ENCODE assay signal across 30 cellular contexts in the genomic region with DNA sequence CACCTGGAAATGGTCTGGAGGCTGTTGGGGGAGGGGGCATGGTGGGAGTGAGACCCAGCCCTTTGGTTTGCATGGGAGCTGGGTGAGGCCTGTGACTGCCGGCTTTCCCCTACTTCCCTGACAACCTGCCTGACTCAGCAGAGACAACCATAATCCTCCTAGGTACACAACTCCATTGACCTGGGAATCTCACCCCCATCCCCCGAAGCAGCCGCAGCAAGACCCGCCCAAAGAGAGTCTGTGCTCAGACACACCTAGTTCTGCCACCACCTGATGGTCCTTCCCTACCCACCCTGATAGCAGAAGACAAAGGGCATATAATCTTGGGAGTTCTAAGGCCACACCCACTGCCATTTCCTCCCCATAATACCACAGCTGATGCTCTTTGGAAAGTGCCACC.
"Had no signal": no experiment of that assay in that cellular context is flagged by ENCODE, and none has a peak within 500 bp of the region (broad histone marks: within the 10 kb centered on the region; RNA-seq: fewer than 3 reads in every experiment).

No MANE protein-coding gene starts in this region.

- H3K4me1 ChIP-seq: ascending aorta, breast epithelium, esophagus muscularis mucosa, foreskin keratinocyte, gastrocnemius medialis, heart left ventricle had no signal

- H3K27ac ChIP-seq: ascending aorta, breast epithelium, cardiac muscle cell, esophagus muscularis mucosa, foreskin keratinocyte, gastrocnemius medialis, heart left ventricle had no signal

- H3K4me3 ChIP-seq: ascending aorta, breast epithelium, cardiac muscle cell, esophagus muscularis mucosa, gastrocnemius medialis, heart left ventricle had no signal

- H3K36me3 ChIP-seq: ascending aorta, breast epithelium, cardiac muscle cell, esophagus muscularis mucosa, gastrocnemius medialis, heart left ventricle had no signal

- DNase-seq: activated CD4-positive, alpha-beta memory T cell treated with anti-CD3 and anti-CD28 coated beads for 36 hours; activated CD4-positive, alpha-beta T cell treated with anti-CD3 and anti-CD28 coated beads for 36 hours; activated CD4-positive, alpha-beta T cell treated with anti-CD3 and anti-CD28 coated beads, Interleukin-2, amount 10 ng/mL, durations not matched to agents 24 days and 14 days; activated CD4-positive, CD25-positive, alpha-beta regulatory T cell; activated CD4-positive, CD25-positive, alpha-beta regulatory T cell treated with anti-CD3 and anti-CD28 coated beads, Interleukin-2, amount 50 U/mL, for 72 hours; activated CD8-positive, alpha-beta memory T cell treated with anti-CD3 and anti-CD28 coated beads, Interleukin-2, amount 10 ng/mL, durations not matched to agents 7 days and 5 days; activated CD8-positive, alpha-beta memory T cell treated with anti-CD3 and anti-CD28 coated beads, Interleukin-2, amount 50 U/mL, for 4 hours; activated CD8-positive, alpha-beta T cell treated with anti-CD3 and anti-CD28 coated beads, Interleukin-2, amount 10 ng/mL, durations not matched to agents 7 days and 5 days; activated gamma-delta T cell; activated naive CD4-positive, alpha-beta T cell; activated naive CD4-positive, alpha-beta T cell treated with anti-CD3 and anti-CD28 coated beads, Interleukin-2, amount 10 ng/mL, durations not matched to agents 7 days and 5 days; activated naive CD8-positive, alpha-beta T cell treated with anti-CD3 and anti-CD28 coated beads, Interleukin-2, amount 10 ng/mL, durations not matched to agents 7 days and 5 days; activated T-cell treated with anti-CD3 and anti-CD28 coated beads, Interleukin-2, amount 50 U/mL, for 24 hours; activated T-cell treated with anti-CD3 and anti-CD28 coated beads, Interleukin-2, amount 50 U/mL, for 72 hours; central memory CD4-positive, alpha-beta T cell; cerebellar nuclear complex; cortex of kidney; dermis blood vessel endothelial cell; effector CD4-positive, alpha-beta T cell; effector memory CD8-positive, alpha-beta T cell; foreskin keratinocyte; gastrocnemius medialis; glutamatergic neuron; heart left ventricle; T-helper 2 cell had no signal

- ATAC-seq: activated CD4-positive, alpha-beta T cell treated with anti-CD3 and anti-CD28 coated beads for 36 hours; activated CD8-positive, alpha-beta memory T cell treated with anti-CD3 and anti-CD28 coated beads, Interleukin-2, amount 10 ng/mL, durations not matched to agents 7 days and 5 days; activated CD8-positive, alpha-beta T cell treated with anti-CD3 and anti-CD28 coated beads, Interleukin-2, amount 10 ng/mL, durations not matched to agents 7 days and 5 days; activated naive CD4-positive, alpha-beta T cell treated with anti-CD3 and anti-CD28 coated beads, Interleukin-2, amount 50 U/mL, for 72 hours; activated T-cell treated with anti-CD3 and anti-CD28 coated beads, Interleukin-2, amount 50 U/mL, for 72 hours; effector memory CD8-positive, alpha-beta T cell; foreskin keratinocyte; gastrocnemius medialis; heart left ventricle had no signal

- H3K27me3 ChIP-seq: ascending aorta, breast epithelium, cardiac muscle cell, esophagus muscularis mucosa, foreskin keratinocyte, gastrocnemius medialis, heart left ventricle had no signal

- H3K9me3 ChIP-seq: gastrocnemius medialis had no signal
